33 cellular contexts compared by ENCODE assay signal in genomic region chr3:129213238-129213637, GRCh38.
"Had no signal": no experiment of that assay in that cellular context is flagged by ENCODE, and none has a peak within 500 bp of the region (broad histone marks: within the 10 kb centered on the region; RNA-seq: fewer than 3 reads in every experiment).

No MANE protein-coding gene starts in this region.

- H3K9ac ChIP-seq: parathyroid adenoma had no signal

- H3K9me3 Mint-ChIP-seq: naive thymus-derived CD8-positive, alpha-beta T cell; natural killer cell treated with Interleukin-12 subunit alpha and Interleukin-12 subunit beta and Interleukin-15 and Interleukin-18, amount 100 ng/mL, for 72 hours; nephron progenitor cell; neural crest cell; stimulated activated memory B cell treated with anti-CD40 and anti-IgM and Interleukin-4, amounts not matched to agents 10 μg/mL and 1 μg/mL and 100 μg/mL, for 72 hours; stimulated activated naive CD8-positive, alpha-beta T cell treated with anti-CD3 and anti-CD28 coated beads, Interleukin-15, amount 100 ng/mL, for 72 hours; type B pancreatic cell had no signal

- H3K36me3 ChIP-seq: neutrophil, ovary, right lobe of liver, spleen, suprapubic skin, tibial artery, transverse colon, upper lobe of right lung, uterus had no signal

- H2AFZ ChIP-seq: parathyroid adenoma had no signal

- H3K36me3 Mint-ChIP-seq: naive thymus-derived CD8-positive, alpha-beta T cell; natural killer cell treated with Interleukin-12 subunit alpha and Interleukin-12 subunit beta and Interleukin-15 and Interleukin-18, amount 100 ng/mL, for 72 hours; stimulated activated memory B cell treated with anti-CD40 and anti-IgM and Interleukin-4, amounts not matched to agents 10 μg/mL and 1 μg/mL and 100 μg/mL, for 72 hours; type B pancreatic cell had no signal

- H3K27ac ChIP-seq: ovary, parathyroid adenoma, right lobe of liver, spleen, suprapubic skin, testis, tibial artery, upper lobe of right lung, uterus had no signal

- H3K9me3 ChIP-seq: neutrophil, ovary, psoas muscle, right lobe of liver, spleen, suprapubic skin, testis, tibial artery, transverse colon, upper lobe of right lung, uterus had no signal

- H3K4me1 Mint-ChIP-seq: nephron progenitor cell; neural crest cell; stimulated activated memory B cell treated with anti-CD40 and anti-IgM and Interleukin-4, amounts not matched to agents 10 μg/mL and 1 μg/mL and 100 μg/mL, for 72 hours; stimulated activated naive CD8-positive, alpha-beta T cell treated with anti-CD3 and anti-CD28 coated beads, Interleukin-15, amount 100 ng/mL, for 72 hours had no signal

- H3K27ac Mint-ChIP-seq: naive thymus-derived CD8-positive, alpha-beta T cell; natural killer cell treated with Interleukin-12 subunit alpha and Interleukin-12 subunit beta and Interleukin-15 and Interleukin-18, amount 100 ng/mL, for 72 hours; nephron progenitor cell; progenitor cell of endocrine pancreas; stimulated activated memory B cell treated with anti-CD40 and anti-IgM and Interleukin-4, amounts not matched to agents 10 μg/mL and 1 μg/mL and 100 μg/mL, for 72 hours; stimulated activated naive CD8-positive, alpha-beta T cell treated with anti-CD3 and anti-CD28 coated beads, Interleukin-15, amount 100 ng/mL, for 72 hours; type B pancreatic cell had no signal

- H3K4me3 ChIP-seq: ovary, psoas muscle, right lobe of liver, skin epidermis, smooth muscle cell, spleen, suprapubic skin, testis, tibial artery, transverse colon, upper lobe of right lung, uterus had no signal

- H3K4me2 ChIP-seq: smooth muscle cell had no signal

- H3K4me1 ChIP-seq: parathyroid adenoma had no signal

- DNase-seq: naive thymus-derived CD8-positive, alpha-beta T cell; nephron progenitor cell; nucleus accumbens; ovary; posterior cingulate gyrus; psoas muscle; right cardiac atrium; right lobe of liver; spleen; stimulated activated CD4-positive, alpha-beta T cell treated with anti-CD3 and anti-CD28 coated beads, Interleukin-12 subunit alpha, Interleukin-12 subunit beta, amount 100 ng/mL, for 4 hours; stimulated activated CD4-positive, alpha-beta T cell treated with anti-CD3 and anti-CD28 coated beads, Interleukin-1b, Interleukin-23, amount 100 ng/mL, for 48 hours; stimulated activated CD4-positive, alpha-beta T cell treated with anti-CD3 and anti-CD28 coated beads, Interleukin-4, amount 100 ng/mL, for 1 hour; stimulated activated CD4-positive, alpha-beta T cell treated with anti-CD3 and anti-CD28 coated beads, Interleukin-4, amount 100 ng/mL, for 4 hours; stimulated activated CD8-positive, alpha-beta memory T cell treated with anti-CD3 and anti-CD28 coated beads, Interleukin-4, amount 100 ng/mL, for 48 hours; stimulated activated naive CD4-positive, alpha-beta T cell; stimulated activated naive CD8-positive, alpha-beta T cell treated with anti-CD3 and anti-CD28 coated beads, Interleukin-15, amount 100 ng/mL, for 72 hours; stimulated activated naive CD8-positive, alpha-beta T cell treated with anti-CD3 and anti-CD28 coated beads, Interleukin-15, Interleukin-2, amounts not matched to agents 100 U/mL and 50 U/mL, for 24 hours; substantia nigra; testis; tibial artery; transverse colon; upper lobe of right lung; uterus had no signal

- H3K27me3 Mint-ChIP-seq: progenitor cell of endocrine pancreas, type B pancreatic cell had no signal

- H3K79me2 ChIP-seq: parathyroid adenoma had no signal

- H3K4me3 Mint-ChIP-seq: naive thymus-derived CD8-positive, alpha-beta T cell; natural killer cell treated with Interleukin-12 subunit alpha and Interleukin-12 subunit beta and Interleukin-15 and Interleukin-18, amount 100 ng/mL, for 72 hours; nephron progenitor cell; neural crest cell; stimulated activated memory B cell treated with anti-CD40 and anti-IgM and Interleukin-4, amounts not matched to agents 10 μg/mL and 1 μg/mL and 100 μg/mL, for 72 hours; stimulated activated naive CD8-positive, alpha-beta T cell treated with anti-CD3 and anti-CD28 coated beads, Interleukin-15, amount 100 ng/mL, for 72 hours; type B pancreatic cell had no signal

- H3K27me3 ChIP-seq: neutrophil, ovary, right lobe of liver, suprapubic skin, testis, tibial artery, transverse colon, upper lobe of right lung, uterus had no signal

- ATAC-seq: naive thymus-derived CD8-positive, alpha-beta T cell; natural killer cell treated with Interleukin-12 subunit alpha and Interleukin-12 subunit beta and Interleukin-15 and Interleukin-18, amount 100 ng/mL, for 72 hours; psoas muscle; right cardiac atrium; right lobe of liver; stimulated activated memory B cell treated with anti-CD40 and anti-IgM and Interleukin-4, amounts not matched to agents 10 μg/mL and 1 μg/mL and 100 μg/mL, for 72 hours; stimulated activated naive CD8-positive, alpha-beta T cell treated with anti-CD3 and anti-CD28 coated beads, Interleukin-15, amount 100 ng/mL, for 72 hours; stimulated activated naive CD8-positive, alpha-beta T cell treated with anti-CD3 and anti-CD28 coated beads, Interleukin-15, Interleukin-2, amounts not matched to agents 100 U/mL and 50 U/mL, for 24 hours; upper lobe of right lung had no signal
